ENCODE assay signal across 8 cellular contexts in genomic region chr2:169694113-169694893, GRCh38. TPM values are rescaled to one million over a fixed set of nuclear protein-coding genes. Genes with fewer than 3 reads are reported as not detected.
DNase-seq lines count a peak whose midpoint lies in the region; ATAC-seq and TF ChIP-seq lines count a peak whose summit lies in the region.

Gene CFAP210 (minus strand): TSS chr2:169694405. CDS start chr2:169694327, 78 bp downstream.
Gene PHOSPHO2 (plus strand): TSS chr2:169694469. CDS start chr2:169700972, 6,503 bp downstream.

- 0 out of 2 replicates have a peak, but pooled peaks cover 14% of the 10 kb centered on the region for H3K36me3 ChIP-seq in PC-9 (ENCODE audit: low read depth)
- no peaks in the 10 kb centered on the region for H3K36me3 ChIP-seq in mucosa of stomach (ENCODE audit: control insufficient read depth, insufficient read depth, low read length)

- peaks cover 16% of the 10 kb centered on the region for H3K4me1 Mint-ChIP-seq in activated T-cell treated with anti-CD3 and anti-CD28 coated beads, Interleukin-2, amount 50 U/mL, for 4 hours (ENCODE audit: low read depth)

- intact Hi-C loops in PC-9 (cut with micrococcal nuclease; ENCODE audit: unreplicated experiment) = no loop called here

- peaks cover 16% of the 10 kb centered on the region for H3K9me3 Mint-ChIP-seq in activated T-cell treated with anti-CD3 and anti-CD28 coated beads, Interleukin-2, amount 50 U/mL, for 4 hours

- H3K36me3 Mint-ChIP-seq in activated T-cell treated with anti-CD3 and anti-CD28 coated beads, Interleukin-2, amount 50 U/mL, for 4 hours (ENCODE audit: insufficient read depth) = peaks cover 14% of the 10 kb centered on the region

- H3K4me2 ChIP-seq in PC-9 = peak within 1 kb of the TSS; percentile 87

- peak within 1 kb of the TSS; percentile 93 for H3K4me3 Mint-ChIP-seq in activated T-cell treated with anti-CD3 and anti-CD28 coated beads, Interleukin-2, amount 50 U/mL, for 4 hours

- peak within 1 kb of the TSS; percentile 91 for H3K9ac ChIP-seq in mucosa of stomach (ENCODE audit: low read length)

- H3K27me3 ChIP-seq in PC-9 (ENCODE audit: insufficient read depth, low read depth) (no peaks in the 10 kb centered on the region), mucosa of stomach (ENCODE audit: control insufficient read depth, insufficient read depth, low read length) (no peaks in the 10 kb centered on the region)

- no peaks in the 10 kb centered on the region for H3F3A ChIP-seq in PC-9 (ENCODE audit: insufficient read depth, low read depth)

- no peaks in the 10 kb centered on the region for H3K9me2 ChIP-seq in PC-9 (ENCODE audit: insufficient read depth)

- TSS peak; percentile 67 for BruUV-seq in PC-9 (replicated peaks; lab: Mats Ljungman, UMichigan)

- H3K4me1 ChIP-seq in PC-9 (replicated peaks; ENCODE audit: insufficient read depth) (peaks cover 25% of the 10 kb centered on the region), mucosa of stomach (ENCODE audit: control insufficient read depth, insufficient read depth, low read length) (peaks cover 12% of the 10 kb centered on the region)

- no peaks in the 10 kb centered on the region for H4K20me1 ChIP-seq in PC-9 (ENCODE audit: insufficient read depth)

- ATAC-seq in GM21723 (IDR thresholded peaks at IDR 0.05; ENCODE audit: unreplicated experiment) = peak; percentile 100
- peak; percentile 99 to 100 for ATAC-seq in activated T-cell treated with anti-CD3 and anti-CD28 coated beads, Interleukin-2, amount 50 U/mL, for 4 hours
- peak; percentile 100 for ATAC-seq in esophagus mucosa

- POLR2A ChIA-PET in PC-9 (lab: Charles Lee; ENCODE audit: unreplicated experiment) = no interaction called here

- H3K4me3 ChIP-seq in PC-9 = peak within 1 kb of the TSS; percentile 90
- peak within 1 kb of the TSS; percentile 57 for H3K4me3 ChIP-seq in mucosa of stomach (ENCODE audit: low read length)

- CTCF ChIA-PET in PC-9 (lab: Charles Lee) = no interaction called here

- H2AFZ ChIP-seq in PC-9 = peak within 1 kb of the TSS; percentile 92

- peak within 1 kb of the TSS; percentile 66 for H3K27ac ChIP-seq in PC-9

- H3K9me3 ChIP-seq in PC-9 (ENCODE audit: insufficient read depth, low read depth) (no peaks in the 10 kb centered on the region), mucosa of stomach (ENCODE audit: control insufficient read depth, low read length) (no peaks in the 10 kb centered on the region)

- in situ Hi-C loops in KBM-7 (cut with MboI; ENCODE audit: low pct_unique_long_range_greater_than_20kb, low sequenced_read_pairs) = no loop called here

- peaks cover 3% of the 10 kb centered on the region for H3K27me3 Mint-ChIP-seq in activated T-cell treated with anti-CD3 and anti-CD28 coated beads, Interleukin-2, amount 50 U/mL, for 4 hours (ENCODE audit: low read depth)

- peaks cover 8% of the 10 kb centered on the region for H3K79me2 ChIP-seq in PC-9 (ENCODE audit: low read depth)

- TF ChIP-seq CTCF in PC-9 (conservative IDR thresholded peaks at IDR 0.05) = no peak

- DNase-seq in DMS53 treated with DMSO at 0.1 percent for 48 hours (lab: John Stamatoyannopoulos, UW; ENCODE audit: unreplicated experiment) (peak; percentile 97), KBM-7 (peak; percentile 97), PC-9 (peak; percentile 90 to 93)
- peak; percentile 98 for DNase-seq in activated T-cell treated with anti-CD3 and anti-CD28 coated beads, Interleukin-2, amount 50 U/mL, for 4 hours
- DNase-seq in stimulated activated CD8-positive, alpha-beta memory T cell treated with anti-CD3 and anti-CD28 coated beads, Interleukin-4, amount 100 ng/mL, for 48 hours = peak; percentile 100

RNA-seq across cellular contexts. Expression of gene CFAP210, which starts in this region (rescaled TPM):
- total RNA-seq in PC-9 (2021) (0.96 TPM in 1 of 2 replicates, not detected in the other), esophagus mucosa (not detected)
- total RNA-seq in activated T-cell treated with anti-CD3 and anti-CD28 coated beads, Interleukin-2, amount 50 U/mL, for 4 hours = under 1 TPM in 2 of 3 donors, not detected in 1; 0.08 to 0.43 TPM

RNA-seq across cellular contexts. Expression of gene PHOSPHO2, which starts in this region (rescaled TPM):
- total RNA-seq in PC-9 (2021) (5.3 and 5.9 TPM in 2 replicates), esophagus mucosa (1.7 TPM)
- 1 to 10 TPM; 2.7 to 4.6 (median 3.5) TPM for total RNA-seq in activated T-cell treated with anti-CD3 and anti-CD28 coated beads, Interleukin-2, amount 50 U/mL, for 4 hours

Comparison
In these comparisons a context has a peak if more than half of its experiments do, and no peak if none do; other contexts are left out.
1. Peak in every context shown above with its lines: DNase-seq, ATAC-seq, H3K4me3 ChIP-seq and H3K27ac ChIP-seq.